In genomic region chr3:131357275-131357674, GRCh38 we compare ENCODE assay signal across 11 cellular contexts.
"Had no signal": no experiment of that assay in that cellular context is flagged by ENCODE, and none has a peak within 500 bp of the region (broad histone marks: within the 10 kb centered on the region; RNA-seq: fewer than 3 reads in every experiment).

No MANE protein-coding gene starts in this region.

- DNase-seq: GM23248, GOT3, H7, H9, HCEC 1CT, HFFc6 had no signal

- H3K27ac ChIP-seq: GM23248 had no signal

- H3K9me3 ChIP-seq: HAP-1 had no signal

- H3K4me1 ChIP-seq: HAP-1 had no signal

- FAIRE-seq: H1, H54 had no signal

- H3K4me2 ChIP-seq: GM23338 had no signal

- H3K36me3 ChIP-seq: HAP-1 had no signal

- ATAC-seq: GM23338, HCT116 had no signal

- H3K4me3 ChIP-seq: GM23248, GM23338, HAP-1 had no signal
